26 cellular contexts compared by ENCODE assay signal in genomic region chr1:54436826-54437225, GRCh38.
"Had no signal": no experiment of that assay in that cellular context is flagged by ENCODE, and none has a peak within 500 bp of the region (broad histone marks: within the 10 kb centered on the region; RNA-seq: fewer than 3 reads in every experiment).

No MANE protein-coding gene starts in this region.

- H3K9me3 ChIP-seq: SJSA1 had no signal

- ATAC-seq: K562 had no signal

- H3K4me1 Mint-ChIP-seq: IgD-negative memory B cell had no signal

- H3K36me3 ChIP-seq: SJSA1 had no signal

- H3K27ac ChIP-seq: HL-60, KMS-11, SJSA1, SK-N-MC had no signal

- H3K4me3 ChIP-seq: K562, SJSA1, SK-N-MC had no signal

- H3K9ac ChIP-seq: KMS-11 had no signal

- DNase-seq: MV-4-11, NCI-H1092, NCI-H1105 treated with DMSO at 0.1 percent for 48 hours, NCI-H1417 treated with DMSO at 0.1 percent for 48 hours, NCI-H146, NCI-H187, NCI-H2029, NCI-H2081 treated with DMSO at 0.1 percent for 48 hours, NCI-H2171, NCI-H226, NCI-H446, NCI-H510A, NCI-H524 treated with DMSO at 0.1 percent for 48 hours, NCI-H69, NCI-H774, Right ventricle myocardium superior, RPMI8226, SIG-M5 had no signal

- H3K27me3 ChIP-seq: SJSA1 had no signal

- H3K36me3 Mint-ChIP-seq: IgD-negative memory B cell had no signal

- FAIRE-seq: HTR-8/SVneo, K562, RCC 7860 had no signal

- H3K4me1 ChIP-seq: SJSA1 had no signal

- H3K27ac Mint-ChIP-seq: IgD-negative memory B cell had no signal
